In the genomic region with DNA sequence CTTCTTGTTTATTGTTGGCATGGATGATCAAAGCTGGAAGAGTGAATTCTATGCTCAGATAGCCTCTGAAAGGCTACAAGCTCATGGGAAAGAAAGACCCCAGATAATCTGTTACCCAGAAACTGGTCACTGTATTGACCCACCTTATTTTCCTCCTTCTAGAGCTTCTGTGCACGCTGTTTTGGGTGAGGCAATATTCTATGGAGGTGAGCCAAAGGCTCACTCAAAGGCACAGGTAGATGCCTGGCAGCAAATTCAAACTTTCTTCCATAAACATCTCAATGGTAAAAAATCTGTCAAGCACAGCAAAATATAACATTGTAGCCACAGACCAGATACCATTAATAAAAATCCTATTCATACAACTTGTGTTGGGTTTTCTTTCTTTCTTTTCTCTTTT, we compare ENCODE assay signal across 39 cellular contexts. TPM values are rescaled to one million over a fixed set of nuclear protein-coding genes. Genes with fewer than 3 reads are reported as not detected.
"Had no signal": no experiment of that assay in that cellular context is flagged by ENCODE, and none has a peak within 500 bp of the region (broad histone marks: within the 10 kb centered on the region; RNA-seq: fewer than 3 reads in every experiment).

No MANE protein-coding gene starts in this region.

- H3K36me3 ChIP-seq: adrenal gland, ascending aorta, brain microvascular endothelial cell, breast epithelium, cardiac muscle cell had no signal

- FAIRE-seq: astrocyte, bronchial epithelial cell had no signal

- H3K27me3 ChIP-seq: adrenal gland, ascending aorta, body of pancreas, brain microvascular endothelial cell, breast epithelium, cardiac muscle cell had no signal

- ATAC-seq: activated naive CD4-positive, alpha-beta T cell treated with anti-CD3 and anti-CD28 coated beads, Interleukin-2, amount 50 U/mL, for 72 hours; activated naive CD8-positive, alpha-beta T cell treated with anti-CD3 and anti-CD28 coated beads, Interleukin-2, amount 50 U/mL, for 24 hours; activated T-cell treated with anti-CD3 and anti-CD28 coated beads, Interleukin-2, amount 50 U/mL, for 4 hours; activated T-cell treated with anti-CD3 and anti-CD28 coated beads, Interleukin-2, amount 50 U/mL, for 72 hours; activated T-helper 17 cell treated with anti-CD3 and anti-CD28 coated beads, Interleukin-2, amount 50 U/mL, for 72 hours; body of pancreas had no signal

- H3K9me3 ChIP-seq: adrenal gland, ascending aorta, body of pancreas, breast epithelium had no signal

- H3K4me1 ChIP-seq: adrenal gland, ascending aorta, body of pancreas, breast epithelium had no signal

- H3K27ac ChIP-seq: adrenal gland, ascending aorta, body of pancreas, brain microvascular endothelial cell, breast epithelium, cardiac muscle cell had no signal

- H3K4me3 ChIP-seq: adrenal gland, ascending aorta, body of pancreas, breast epithelium, cardiac muscle cell had no signal

- DNase-seq: activated effector memory CD4-positive, alpha-beta T cell treated with anti-CD3 and anti-CD28 coated beads, Interleukin-2, amount 50 U/mL, for 16 hours; activated effector memory CD4-positive, alpha-beta T cell treated with Interleukin-2 at 50 U/mL for 16 hours; activated gamma-delta T cell; activated gamma-delta T cell treated with Interleukin-2 at 50 U/mL for 16 hours; activated naive CD4-positive, alpha-beta T cell; activated naive CD4-positive, alpha-beta T cell treated with anti-CD3 and anti-CD28 coated beads for 36 hours; activated naive CD4-positive, alpha-beta T cell treated with anti-CD3 and anti-CD28 coated beads, Interleukin-2, amount 10 ng/mL, durations not matched to agents 7 days and 5 days; activated naive CD4-positive, alpha-beta T cell treated with anti-CD3 and anti-CD28 coated beads, Interleukin-2, amount 50 U/mL, for 16 hours; activated naive CD4-positive, alpha-beta T cell treated with Interleukin-2 at 50 U/mL for 16 hours; activated naive CD8-positive, alpha-beta T cell treated with anti-CD3 and anti-CD28 coated beads for 36 hours; activated naive CD8-positive, alpha-beta T cell treated with anti-CD3 and anti-CD28 coated beads, Interleukin-2, amount 10 ng/mL, durations not matched to agents 7 days and 5 days; activated naive CD8-positive, alpha-beta T cell treated with anti-CD3 and anti-CD28 coated beads, Interleukin-2, amount 50 U/mL, for 24 hours; activated T-cell treated with anti-CD3 and anti-CD28 coated beads, Interleukin-2, amount 50 U/mL, for 1 hour; activated T-cell treated with anti-CD3 and anti-CD28 coated beads, Interleukin-2, amount 50 U/mL, for 24 hours; activated T-cell treated with anti-CD3 and anti-CD28 coated beads, Interleukin-2, amount 50 U/mL, for 4 hours; activated T-cell treated with anti-CD3 and anti-CD28 coated beads, Interleukin-2, amount 50 U/mL, for 48 hours; activated T-cell treated with anti-CD3 and anti-CD28 coated beads, Interleukin-2, amount 50 U/mL, for 72 hours; adrenal gland; amniotic stem cell; amygdala; anterior cingulate cortex; aorta; body of pancreas; brain microvascular endothelial cell; caudate nucleus; central memory CD4-positive, alpha-beta T cell; cerebellar nuclear complex had no signal

RNA-seq across cellular contexts. Expression of gene ACOT6, which starts 7.2 kb away (rescaled TPM):
- total RNA-seq: activated naive CD4-positive, alpha-beta T cell treated with anti-CD3 and anti-CD28 coated beads for 36 hours; activated naive CD4-positive, alpha-beta T cell treated with anti-CD3 and anti-CD28 coated beads, Interleukin-2, amount 50 U/mL, for 72 hours; activated naive CD8-positive, alpha-beta T cell treated with anti-CD3 and anti-CD28 coated beads for 36 hours; activated naive CD8-positive, alpha-beta T cell treated with anti-CD3 and anti-CD28 coated beads, Interleukin-2, amount 10 ng/mL, durations not matched to agents 7 days and 5 days; activated T-cell treated with anti-CD3 and anti-CD28 coated beads, Interleukin-2, amount 50 U/mL, for 4 hours; activated T-cell treated with anti-CD3 and anti-CD28 coated beads, Interleukin-2, amount 50 U/mL, for 72 hours; activated T-helper 1 cell treated with anti-CD3 and anti-CD28 coated beads, Interleukin-12 subunit alpha, Interleukin-12 subunit beta, Interleukin-2, Interleukin-4 antibody, amounts not matched to agents 30 ng/mL and 10 ng/mL and 1 ng/mL, durations not matched to agents 14 hours and 24 hours and 36 hours; activated T-helper 17 cell treated with anti-CD3 and anti-CD28 coated beads, Interleukin-2, amount 50 U/mL, for 72 hours; activated T-helper 2 cell treated with anti-CD3 and anti-CD28 coated beads, Interferon-gamma antibody, Interleukin-2, Interleukin-4, amounts not matched to agents 10 μg/mL and 5 μg/mL and 100 μg/mL, durations not matched to agents 14 hours and 24 hours and 36 hours; adrenal gland; aorta; ascending aorta; astrocyte; body of pancreas; bronchial epithelial cell; cardiac septum; cerebellum; chondrocyte had no signal
- polyA plus RNA-seq: aorta had no signal
